Comparison of ENCODE assay signal across 24 cellular contexts in the genomic region with DNA sequence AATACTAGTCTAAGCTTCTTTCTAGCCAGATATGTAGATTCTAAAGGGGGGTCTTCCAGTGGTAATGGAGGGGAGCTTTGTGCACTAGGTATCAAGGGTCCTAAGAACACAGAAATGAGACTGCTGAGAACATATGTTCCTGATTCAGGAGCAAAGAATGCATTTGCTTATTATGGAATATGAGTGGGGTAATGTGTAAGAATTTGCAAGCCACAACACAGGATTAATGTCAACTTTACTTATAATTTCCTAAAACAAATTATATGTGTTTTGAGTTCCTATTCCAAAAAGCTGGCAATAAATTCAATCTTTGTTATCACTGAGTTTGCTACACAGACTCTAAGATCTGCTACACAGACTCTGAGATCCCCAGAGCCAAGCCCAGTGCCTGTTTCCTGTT.
DNase-seq lines count a peak whose midpoint lies in the region; ATAC-seq and TF ChIP-seq lines count a peak whose summit lies in the region.
"Had no signal": no experiment of that assay in that cellular context is flagged by ENCODE, and none has a peak within 500 bp of the region (broad histone marks: within the 10 kb centered on the region; RNA-seq: fewer than 3 reads in every experiment).

No MANE protein-coding gene starts in this region.

- H2AK9ac ChIP-seq in IMR-90 (replicated peaks; ENCODE audit: low read depth, low read length, poor library complexity): no peak overlapping the region

- H3K23ac ChIP-seq in IMR-90 (ENCODE audit: low read depth, low read length): no peak overlapping the region

- 0 out of 2 replicates have a peak overlapping the region, but pooled peaks have one; percentile 20 for H3K14ac ChIP-seq in IMR-90 (replicated peaks; ENCODE audit: low read depth, low read length)

- no peaks in the 10 kb centered on the region for H3K79me1 ChIP-seq in IMR-90 (ENCODE audit: low read depth in 1 of 2, low read length in 2 of 2)

- DNase-seq in AG10803 (ENCODE audit: low read depth): peak; percentile 74
- DNase-seq in IMR-90: peak; percentile 80
- DNase-seq in astrocyte of the spinal cord (ENCODE audit: low read depth, low spot score): peak; percentile 67
- peak; percentile 69 for DNase-seq in iris pigment epithelial cell (ENCODE audit: low read depth)
- no peak for DNase-seq in tibial artery
- DNase-seq in caudate nucleus (lab: John Stamatoyannopoulos, UW): no peak
- DNase-seq in OCI-M2 (lab: John Stamatoyannopoulos, UW; ENCODE audit: unreplicated experiment): no peak
- no peak for DNase-seq in activated effector memory CD4-positive, alpha-beta T cell treated with Interleukin-2 at 50 U/mL for 16 hours
- DNase-seq: activated CD4-positive, alpha-beta T cell treated with anti-CD3 and anti-CD28 coated beads for 48 hours; activated CD8-positive, alpha-beta memory T cell treated with anti-CD3 and anti-CD28 coated beads, Interleukin-2, amount 50 U/mL, for 4 hours; activated naive CD8-positive, alpha-beta T cell treated with anti-CD3 and anti-CD28 coated beads, Interleukin-2, amount 50 U/mL, for 24 hours; CD8-positive, alpha-beta memory T cell; central memory CD4-positive, alpha-beta T cell; DMS53; head of caudate nucleus; left lung; NCI-H1048; NCI-H2029 treated with DMSO at 0.1 percent for 48 hours; NCI-H446 treated with DMSO at 0.1 percent for 48 hours; SHP77; stimulated activated CD4-positive, alpha-beta T cell treated with anti-CD3 and anti-CD28 coated beads, Interleukin-2, amount 100 ng/mL, for 24 hours; stimulated activated naive B cell treated with anti-CD40 and anti-IgM and Interleukin-4, amounts not matched to agents 10 μg/mL and 1 μg/mL and 100 μg/mL, for 72 hours had no signal

- H3K4ac ChIP-seq in IMR-90 (ENCODE audit: low read depth, low read length): peak overlapping the region; percentile 62

- H2AFZ ChIP-seq in IMR-90 (replicated peaks; ENCODE audit: low read length, poor library complexity): no peak overlapping the region

- H3K9ac ChIP-seq in IMR-90 (ENCODE audit: low read depth, low read length): no peak overlapping the region

- no peak overlapping the region for H4K5ac ChIP-seq in IMR-90 (ENCODE audit: low read depth, low read length)

- no peak overlapping the region for H3K4me3 ChIP-seq in AG10803 (ENCODE audit: low read length)
- no peak overlapping the region for H3K4me3 ChIP-seq in IMR-90 (ENCODE audit: insufficient read depth, low read depth, low read length)
- no peak overlapping the region for H3K4me3 ChIP-seq in astrocyte of the spinal cord (ENCODE audit: low read depth, low read length)
- H3K4me3 ChIP-seq in tibial artery: no peak overlapping the region
- H3K4me3 ChIP-seq: left lung, thoracic aorta had no signal

- H3K9me3 ChIP-seq in IMR-90 (ENCODE audit: control insufficient read depth, insufficient read depth, low read length) (no peaks in the 10 kb centered on the region), tibial artery (no peaks in the 10 kb centered on the region)
- H3K9me3 ChIP-seq: left lung, thoracic aorta had no signal

- H4K8ac ChIP-seq in IMR-90 (ENCODE audit: low read depth in 2 of 2, low read length in 2 of 2): peak overlapping the region in 1 of 2 experiments; percentile 6; a peak in 1 of 4 replicates

- H3K4me1 ChIP-seq in IMR-90 (ENCODE audit: control insufficient read depth, insufficient read depth, low read length) (peaks cover 24% of the 10 kb centered on the region), tibial artery (peaks cover 0 to 5% (median 2%) of the 10 kb centered on the region in 4 donors)

- TF ChIP-seq CTCF in AG10803 (conservative IDR thresholded peaks at IDR 0.05; ENCODE audit: low read length): no peak
- no peak for TF ChIP-seq CTCF in IMR-90 (conservative IDR thresholded peaks at IDR 0.05; ENCODE audit: low read depth, low read length)
- no peak for TF ChIP-seq CTCF in astrocyte of the spinal cord (IDR thresholded peaks at IDR 0.05; ENCODE audit: low read depth, low read length)
- no peak for TF ChIP-seq CTCF in tibial artery (IDR thresholded peaks at IDR 0.05)

- H3K56ac ChIP-seq in IMR-90 (ENCODE audit: extremely low read depth, insufficient read depth, low read length): no peak overlapping the region

- CTCF ChIA-PET in IMR-90 (lab: Yijun Ruan, JAX): interaction anchor here (1.6 kb wide), 1 partner anchor 18 kb away, joined by 3 read pairs; no protein-coding TSS in a partner anchor

- TF ChIP-seq POLR2A in IMR-90 (IDR thresholded peaks at IDR 0.05; ENCODE audit: low read depth, low read length): no peak

- H2BK20ac ChIP-seq in IMR-90 (ENCODE audit: low read depth, low read length): peak overlapping the region; percentile 31; the same call in 1 of the 2 replicates

- peak overlapping the region; percentile 32; the same call in 1 of the 2 replicates for H2AK5ac ChIP-seq in IMR-90 (ENCODE audit: low read depth, low read length)

- H3K4me2 ChIP-seq in IMR-90 (ENCODE audit: low read depth, low read length): peak overlapping the region; percentile 60; the same call in 1 of the 2 replicates

- H3K27me3 ChIP-seq in IMR-90 (ENCODE audit: control insufficient read depth, insufficient read depth, low read length) (no peaks in the 10 kb centered on the region), tibial artery (no peaks in the 10 kb centered on the region)
- H3K27me3 ChIP-seq: left lung had no signal

- H2BK120ac ChIP-seq in IMR-90 (ENCODE audit: low read depth, low read length): peak overlapping the region; percentile 52; the same call in 1 of the 2 replicates

- H3K36me3 ChIP-seq in IMR-90 (ENCODE audit: control insufficient read depth, insufficient read depth, low read length) (no peaks in the 10 kb centered on the region), tibial artery (no peaks in the 10 kb centered on the region)
- H3K36me3 ChIP-seq: left lung, thoracic aorta had no signal

- no peak for TF ChIP-seq RAD21 in IMR-90 (IDR thresholded peaks at IDR 0.05; ENCODE audit: low read length)

- H2BK5ac ChIP-seq in IMR-90 (ENCODE audit: low read depth, low read length, poor library complexity, severe bottlenecking): peak overlapping the region; percentile 28

- dilution Hi-C loops in IMR-90 (cut with HindIII; ENCODE audit: low sequenced_read_pairs, unreplicated experiment): no loop called here

- no peaks in the 10 kb centered on the region for H4K20me1 ChIP-seq in IMR-90 (ENCODE audit: insufficient read depth, low read length)

- no peak overlapping the region; the same call in 1 of the 2 replicates for H4K91ac ChIP-seq in IMR-90 (ENCODE audit: insufficient read depth, low read depth, low read length)

- POLR2A ChIA-PET in IMR-90 (lab: Charles Lee; ENCODE audit: unreplicated experiment): no interaction called here

- in situ Hi-C loops in IMR-90 (cut with MboI; ENCODE audit: low sequenced_read_pairs): no loop called here
- in situ Hi-C loops in astrocyte of the spinal cord (cut with HindIII; ENCODE audit: low sequenced_read_pairs): no loop called here

- no peak overlapping the region; the same call in 2 of the 3 replicates for H2BK15ac ChIP-seq in IMR-90 (ENCODE audit: low read depth, low read length)

- peaks cover 2% of the 10 kb centered on the region for H3K9me1 ChIP-seq in IMR-90 (ENCODE audit: insufficient read depth, low read length)

- peak; percentile 12; the same call in 1 of the 2 replicates for ATAC-seq in IMR-90 (ENCODE audit: low read depth)
- ATAC-seq: activated naive CD8-positive, alpha-beta T cell treated with anti-CD3 and anti-CD28 coated beads, Interleukin-2, amount 50 U/mL, for 24 hours; esophagus mucosa; left lung; stimulated activated naive B cell treated with anti-CD40 and anti-IgM and Interleukin-4, amounts not matched to agents 10 μg/mL and 1 μg/mL and 100 μg/mL, for 72 hours had no signal

- BruUV-seq in IMR-90 (replicated peaks; lab: Mats Ljungman, UMichigan): no TSS peak

- intact Hi-C loops in IMR-90 (cut with micrococcal nuclease) (loop anchor here (5.0 kb wide), 2 partner anchors 127 to 173 kb away; no protein-coding TSS in a partner anchor), tibial artery (cut with DNase I; ENCODE audit: low total_unique reads) (no loop called here)

- H3K18ac ChIP-seq in IMR-90 (ENCODE audit: low read depth, low read length): peak overlapping the region; percentile 31; the same call in 1 of the 2 replicates

- H3K27ac ChIP-seq in IMR-90 (ENCODE audit: insufficient read depth, low read length) (0 out of 2 replicates have a peak overlapping the region, but pooled peaks have one; percentile 42), tibial artery (no peak overlapping the region), caudate nucleus (ENCODE audit: low read depth, low read length) (no peak overlapping the region)
- H3K27ac ChIP-seq: left lung, thoracic aorta had no signal

TF ChIP-seq in IMR-90, 13 proteins besides CTCF, POLR2A, EP300 and RAD21:
- TF ChIP-seq CEBPB (IDR thresholded peaks at IDR 0.05; ENCODE audit: low read depth, low read length) (peak; percentile 37; the same call in 1 of the 2 replicates), CHD1 (IDR thresholded peaks at IDR 0.05; ENCODE audit: low read depth, low read length) (no peak), FOS (IDR thresholded peaks at IDR 0.05; ENCODE audit: low read depth, low read length) (0 out of 2 replicates have a peak, but pooled peaks have one; percentile 26)
TF ChIP-seq in IMR-90: peak in this region for 2.

Comparison
In these comparisons a context has a peak if more than half of its experiments do, and no peak if none do; other contexts are left out.
1. DNase-seq: peak in AG10803 (single experiment), IMR-90 (single experiment), astrocyte of the spinal cord (single experiment) and iris pigment epithelial cell (single experiment); none in tibial artery (0 of 2), caudate nucleus (0 of 61), OCI-M2 (single experiment) and activated effector memory CD4-positive, alpha-beta T cell treated with Interleukin-2 at 50 U/mL for 16 hours (single experiment).